16 cellular contexts compared by ENCODE assay signal in genomic region chr10:58696736-58697135, GRCh38.
"Had no signal": no experiment of that assay in that cellular context is flagged by ENCODE, and none has a peak within 500 bp of the region (broad histone marks: within the 10 kb centered on the region; RNA-seq: fewer than 3 reads in every experiment).

No MANE protein-coding gene starts in this region.

- H3K4me3 ChIP-seq: body of pancreas, psoas muscle had no signal

- DNase-seq: activated B cell treated with CpG ODN at 0.5 μM for 24 hours; activated CD4-positive, alpha-beta T cell treated with anti-CD3 and anti-CD28 coated beads, Interleukin-2, amount 10 ng/mL, durations not matched to agents 7 days and 5 days; activated CD8-positive, alpha-beta memory T cell treated with anti-CD3 and anti-CD28 coated beads for 24 hours; activated naive CD4-positive, alpha-beta T cell treated with anti-CD3 and anti-CD28 coated beads for 36 hours; body of pancreas; cerebellar nuclear complex; endodermal cell; erythroblast; foreskin fibroblast; head of caudate nucleus; psoas muscle; stimulated activated CD4-positive, alpha-beta T cell treated with anti-CD3 and anti-CD28 coated beads, Interleukin-12 subunit alpha, Interleukin-12 subunit beta, amount 100 ng/mL, for 4 hours; stimulated activated naive CD4-positive, alpha-beta T cell; substantia nigra; trophoblast cell had no signal

- FAIRE-seq: islet of Langerhans had no signal
